Comparison of ENCODE assay signal across 14 cellular contexts in genomic region chr2:65686928-65687521, GRCh38.
DNase-seq lines count a peak whose midpoint lies in the region; ATAC-seq lines count a peak whose summit lies in the region.
"Had no signal": no experiment of that assay in that cellular context is flagged by ENCODE, and none has a peak within 500 bp of the region (broad histone marks: within the 10 kb centered on the region; RNA-seq: fewer than 3 reads in every experiment).

No MANE protein-coding gene starts in this region.

- no peaks in the 10 kb centered on the region for H3K9me2 ChIP-seq in Karpas-422 (replicated peaks; ENCODE audit: insufficient read depth, low read length)

- intact Hi-C loops in left cardiac atrium (cut with DNase I), result no loop called here

- no peaks in the 10 kb centered on the region for H3K4me1 ChIP-seq in Karpas-422 (ENCODE audit: low read length)
- H3K4me1 ChIP-seq: lower lobe of right lung had no signal

- H3K27me3 ChIP-seq in Karpas-422 (ENCODE audit: low read length), result no peaks in the 10 kb centered on the region

- DNase-seq in DMS53 (lab: John Stamatoyannopoulos, UW), result peak; percentile 44
- peak; percentile 50 for DNase-seq in Karpas-422
- peak; percentile 15 for DNase-seq in SK-N-DZ (ENCODE audit: low spot score)
- DNase-seq in left lobe of liver (ENCODE audit: low spot score), result no peak
- no peak for DNase-seq in activated CD4-positive, alpha-beta T cell treated with anti-CD3 and anti-CD28 coated beads for 1 hour
- no peak for DNase-seq in left cardiac atrium
- DNase-seq: foreskin melanocyte, lower lobe of right lung, NCI-H2107, nucleus accumbens, RPMI8226 had no signal

- no peaks in the 10 kb centered on the region for H4K20me1 ChIP-seq in Karpas-422 (ENCODE audit: insufficient read depth, low read depth, low read length)

- ATAC-seq in left lobe of liver (peak; percentile 29), HG03342 (IDR thresholded peaks at IDR 0.05; ENCODE audit: unreplicated experiment) (no peak), left cardiac atrium (no peak), HG02763 (IDR thresholded peaks at IDR 0.05; ENCODE audit: unreplicated experiment) (no peak)
- ATAC-seq: lower lobe of right lung; stimulated activated effector memory CD8-positive, alpha-beta T cell treated with anti-CD3 and anti-CD28 coated beads, Interleukin-12 subunit alpha, Interleukin-12 subunit beta, amount 100 ng/mL, for 72 hours had no signal

- no peaks in the 10 kb centered on the region for H3K79me2 ChIP-seq in Karpas-422 (ENCODE audit: low read length)

- H3K9ac ChIP-seq in Karpas-422 (ENCODE audit: low read length), result no peak overlapping the region

- H3K9me3 ChIP-seq in Karpas-422 (ENCODE audit: low read length), result no peaks in the 10 kb centered on the region
- H3K9me3 ChIP-seq: lower lobe of right lung had no signal

- no peak overlapping the region for H3K4me3 ChIP-seq in Karpas-422 (ENCODE audit: low read length)
- H3K4me3 ChIP-seq: lower lobe of right lung had no signal

- H3K4me2 ChIP-seq in Karpas-422 (ENCODE audit: low read depth, low read length, poor library complexity, severe bottlenecking), result no peak overlapping the region

- no peak overlapping the region for H2AFZ ChIP-seq in Karpas-422 (ENCODE audit: low read length)

- H3K36me3 ChIP-seq in Karpas-422 (ENCODE audit: insufficient read depth, low read length), result no peaks in the 10 kb centered on the region
- H3K36me3 ChIP-seq: lower lobe of right lung had no signal

- no peak overlapping the region for H3K27ac ChIP-seq in Karpas-422 (ENCODE audit: low read length)
- H3K27ac ChIP-seq: lower lobe of right lung had no signal

Comparison
In these comparisons a context has a peak if more than half of its experiments do, and no peak if none do; other contexts are left out.
1. DNase-seq: peak in DMS53 (single experiment), Karpas-422 (single experiment) and SK-N-DZ (single experiment); none in left lobe of liver (single experiment), activated CD4-positive, alpha-beta T cell treated with anti-CD3 and anti-CD28 coated beads for 1 hour (single experiment) and left cardiac atrium (single experiment).